Comparison of ENCODE assay signal across 24 cellular contexts in genomic region chr4:8025668-8026067, GRCh38.
A peak's percentile ranks its signal among the peaks of the same experiment; 100 is the strongest.
DNase-seq lines count a peak whose midpoint lies in the region; ATAC-seq and TF ChIP-seq lines count a peak whose summit lies in the region.
"Had no signal": no experiment of that assay in that cellular context is flagged by ENCODE, and none has a peak within 500 bp of the region (broad histone marks: within the 10 kb centered on the region; RNA-seq: fewer than 3 reads in every experiment).

No MANE protein-coding gene starts in this region.

- H3K4me1 ChIP-seq in mammary epithelial cell (ENCODE audit: insufficient read depth, low read length) (peaks cover 18% of the 10 kb centered on the region), neuronal stem cell (ENCODE audit: control insufficient read depth in 2 of 2, insufficient read depth in 1 of 2, low read depth in 1 of 2, low read length in 2 of 2) (peaks cover 0 to 8% of the 10 kb centered on the region in 2 donors), gastroesophageal sphincter (no peaks in the 10 kb centered on the region)

- H4K91ac ChIP-seq in neuronal stem cell (ENCODE audit: low read depth, low read length, poor library complexity): no peak overlapping the region

- no peak for TF ChIP-seq POLR2A in gastroesophageal sphincter (IDR thresholded peaks at IDR 0.05)

- H3K36me3 Mint-ChIP-seq in MCF 10A (ENCODE audit: insufficient read depth, unreplicated experiment) (no peaks in the 10 kb centered on the region), WTC11 (no peaks in the 10 kb centered on the region)
- H3K36me3 Mint-ChIP-seq: CD8-positive, alpha-beta T cell had no signal

- H3K14ac ChIP-seq in neuronal stem cell (ENCODE audit: low read length): no peak overlapping the region

- no peak overlapping the region for H2BK120ac ChIP-seq in neuronal stem cell (ENCODE audit: low read depth, low read length)

- BruUV-seq in MCF 10A (replicated peaks; lab: Mats Ljungman, UMichigan) (no TSS peak), mammary epithelial cell (replicated peaks; lab: Mats Ljungman, UMichigan) (no TSS peak)

- H3K27me3 Mint-ChIP-seq in MCF 10A (ENCODE audit: insufficient read depth, unreplicated experiment) (peaks cover 48% of the 10 kb centered on the region), WTC11 (ENCODE audit: low read depth) (no peaks in the 10 kb centered on the region; the same call in 1 of the 2 replicates)

- H3K27ac Mint-ChIP-seq in MCF 10A (ENCODE audit: low read depth, unreplicated experiment) (no peak overlapping the region), WTC11 (peak overlapping the region; percentile 53; the same call in 1 of the 2 replicates)
- H3K27ac Mint-ChIP-seq: CD8-positive, alpha-beta T cell had no signal

- H2BK12ac ChIP-seq in neuronal stem cell (ENCODE audit: low read length): no peak overlapping the region

- H2BK15ac ChIP-seq in neuronal stem cell (ENCODE audit: low read length): peak overlapping the region; percentile 45

- intact Hi-C loops in MCF 10A (cut with micrococcal nuclease) (no loop called here), mammary epithelial cell (cut with micrococcal nuclease) (no loop called here)

- H3K4me1 Mint-ChIP-seq in MCF 10A (ENCODE audit: insufficient read depth, unreplicated experiment) (peaks cover 18% of the 10 kb centered on the region), WTC11 (no peaks in the 10 kb centered on the region)

- peak; percentile 77 for DNase-seq in MCF 10A (ENCODE audit: unreplicated experiment)
- DNase-seq in mammary epithelial cell: no peak
- no peak for DNase-seq in WTC11 (ENCODE audit: low spot score)
- DNase-seq in neuronal stem cell (ENCODE audit: low spot score): no peak
- no peak for DNase-seq in T-helper 1 cell
- no peak for DNase-seq in KBM-7
- DNase-seq in stimulated activated CD4-positive, alpha-beta T cell treated with anti-CD3 and anti-CD28 coated beads, Interleukin-12 subunit alpha, Interleukin-12 subunit beta, amount 100 ng/mL, for 4 hours: no peak
- DNase-seq: AML-193; C1 segment of cervical spinal cord; CD8-positive, alpha-beta T cell; DMS153; GF-D8; H7; Kasumi-1; MM.1S; NCI-H1048; NCI-H1436; NCI-H187 treated with DMSO at 0.1 percent for 48 hours; NCI-H510A; NCI-H748 treated with DMSO at 0.1 percent for 48 hours had no signal

- in situ Hi-C loops in mammary epithelial cell (cut with MboI; ENCODE audit: low sequenced_read_pairs in 2 of 2) (no loop called here), KBM-7 (cut with MboI; ENCODE audit: low pct_unique_long_range_greater_than_20kb, low sequenced_read_pairs) (no loop called here)

- CTCF ChIA-PET in MCF 10A (lab: Yijun Ruan, JAX) (no interaction called here), mammary epithelial cell (lab: Charles Lee; ENCODE audit: low non-redundant PET) (no interaction called here), WTC11 (lab: Charles Lee) (no interaction called here)

- dilution Hi-C loops in mammary epithelial cell (cut with HindIII; ENCODE audit: low sequenced_read_pairs): no loop called here

- H3K4me3 ChIP-seq in mammary epithelial cell (replicated peaks in 1 of 3; ENCODE audit: insufficient read depth in 1 of 3, low read depth in 2 of 3, low read length in 3 of 3) (no peak overlapping the region), neuronal stem cell (ENCODE audit: low read length in 2 of 2) (no peak overlapping the region), gastroesophageal sphincter (no peak overlapping the region)
- H3K4me3 ChIP-seq: PC-9 had no signal

- no peak overlapping the region for H3K18ac ChIP-seq in neuronal stem cell (ENCODE audit: low read length)

- H3K27ac ChIP-seq in mammary epithelial cell (ENCODE audit: insufficient read depth, low read depth, low read length) (no peak overlapping the region), neuronal stem cell (replicated peaks; ENCODE audit: low read length) (no peak overlapping the region), gastroesophageal sphincter (no peak overlapping the region)
- H3K27ac ChIP-seq: 22Rv1, PC-9 had no signal

- TF ChIP-seq CTCF in MCF 10A (IDR thresholded peaks at IDR 0.05; ENCODE audit: unreplicated experiment) (no peak), mammary epithelial cell (conservative IDR thresholded peaks at IDR 0.05 in 1 of 2, IDR thresholded peaks at IDR 0.05 in 1 of 2; ENCODE audit: extremely low read depth in 1 of 2, insufficient read depth in 1 of 2, low read depth in 1 of 2, low read length in 2 of 2) (no peak), WTC11 (IDR thresholded peaks at IDR 0.05) (no peak), gastroesophageal sphincter (IDR thresholded peaks at IDR 0.05) (no peak)

- H4K20me1 ChIP-seq in mammary epithelial cell (ENCODE audit: insufficient read depth, low read length): no peaks in the 10 kb centered on the region

- H3K4me3 Mint-ChIP-seq in MCF 10A (ENCODE audit: unreplicated experiment) (no peak overlapping the region), WTC11 (no peak overlapping the region)
- H3K4me3 Mint-ChIP-seq: CD8-positive, alpha-beta T cell had no signal

- H3K4me2 ChIP-seq in mammary epithelial cell (ENCODE audit: insufficient read depth, low read depth, low read length): no peak overlapping the region
- H3K4me2 ChIP-seq in neuronal stem cell (ENCODE audit: insufficient read depth, low read length, poor library complexity, severe bottlenecking): no peak overlapping the region
- H3K4me2 ChIP-seq: PC-9 had no signal

- no peak for TF ChIP-seq EP300 in gastroesophageal sphincter (IDR thresholded peaks at IDR 0.05)

- no peak overlapping the region for H3K4ac ChIP-seq in neuronal stem cell (ENCODE audit: low read length)

- H3K27me3 ChIP-seq in mammary epithelial cell (ENCODE audit: insufficient read depth, low read length) (peaks cover 3% of the 10 kb centered on the region), neuronal stem cell (ENCODE audit: control insufficient read depth in 3 of 3, insufficient read depth in 3 of 3, low read depth in 1 of 3, low read length in 3 of 3) (peaks cover 0 to 10% (median 0%) of the 10 kb centered on the region in 3 experiments), gastroesophageal sphincter (no peaks in the 10 kb centered on the region)

- H3K9me3 Mint-ChIP-seq in MCF 10A (ENCODE audit: unreplicated experiment) (no peaks in the 10 kb centered on the region), WTC11 (peaks cover 3% of the 10 kb centered on the region; the same call in 1 of the 2 replicates)
- H3K9me3 Mint-ChIP-seq: CD8-positive, alpha-beta T cell had no signal

- peaks cover 2% of the 10 kb centered on the region for H3K79me1 ChIP-seq in neuronal stem cell (ENCODE audit: low read depth, low read length)

- H4K8ac ChIP-seq in neuronal stem cell (ENCODE audit: low read depth, low read length): no peak overlapping the region

- no peak overlapping the region for H3K9ac ChIP-seq in mammary epithelial cell (ENCODE audit: insufficient read depth, low read length)
- H3K9ac ChIP-seq in neuronal stem cell (ENCODE audit: low read depth, low read length, poor library complexity): no peak overlapping the region

- ATAC-seq in WTC11 (no peak), gastroesophageal sphincter (no peak)
- ATAC-seq: CD8-positive, alpha-beta T cell; SK-N-SH treated with all-trans-retinoic acid at 6 μM for 48 hours had no signal

- no peak overlapping the region for H2BK5ac ChIP-seq in neuronal stem cell (ENCODE audit: low read length)

- H3K79me2 ChIP-seq in mammary epithelial cell (ENCODE audit: insufficient read depth, low read length): no peaks in the 10 kb centered on the region

- POLR2A ChIA-PET in MCF 10A (lab: Yijun Ruan, JAX): interaction anchor here (0.6 to 0.7 kb wide), 2 partner anchors 13 to 74 kb away, joined by 3 read pairs; no protein-coding TSS in a partner anchor
- POLR2A ChIA-PET in WTC11 (lab: Charles Lee): no interaction called here

- WGBS in mammary epithelial cell (ENCODE audit: low coverage, missing lambda C conversion rate): 86% methylated on average over 8 of the region's 9 CpGs
- no CpG with 5 or more reads among the region's 9 CpGs for WGBS in neuronal stem cell (ENCODE audit: extremely low coverage in 2 of 2, insufficient read length in 2 of 2, insufficient replicate concordance in 1 of 2), 2 donors
- 90% methylated on average over 7 of the region's 9 CpGs; no CpG with 5 or more reads in 1 of the 2 donors for WGBS in gastroesophageal sphincter (ENCODE audit: low coverage in 1 of 2), 2 donors

- peak overlapping the region; percentile 78 for H2AK5ac ChIP-seq in neuronal stem cell (ENCODE audit: low read depth, low read length)

- H3K36me3 ChIP-seq in mammary epithelial cell (ENCODE audit: insufficient read depth, low read length): no peaks in the 10 kb centered on the region
- H3K36me3 ChIP-seq in neuronal stem cell (replicated peaks in 1 of 2; ENCODE audit: control insufficient read depth in 2 of 2, insufficient read depth in 2 of 2, low read length in 2 of 2): no peaks in the 10 kb centered on the region
- peaks cover 0 to 41% of the 10 kb centered on the region in 2 donors for H3K36me3 ChIP-seq in gastroesophageal sphincter

- H3K23ac ChIP-seq in neuronal stem cell (ENCODE audit: low read depth, low read length, poor library complexity): no peak overlapping the region

- H3K9me3 ChIP-seq in mammary epithelial cell (replicated peaks; ENCODE audit: insufficient read depth, low read length) (no peaks in the 10 kb centered on the region), neuronal stem cell (replicated peaks in 1 of 2; ENCODE audit: control insufficient read depth in 2 of 2, insufficient read depth in 1 of 2, low read depth in 1 of 2, low read length in 2 of 2) (peaks cover 0 to 2% of the 10 kb centered on the region in 2 donors), gastroesophageal sphincter (no peaks in the 10 kb centered on the region)

- H2AFZ ChIP-seq in mammary epithelial cell (ENCODE audit: low read depth, low read length) (no peak overlapping the region), neuronal stem cell (ENCODE audit: low read length) (no peak overlapping the region)
- H2AFZ ChIP-seq: PC-9 had no signal

TF ChIP-seq in WTC11, 78 proteins besides CTCF, POLR2A, EP300 and RAD21 (continues in another document):
- TF ChIP-seq ZNF263 (CRISPR knock-in tag; IDR thresholded peaks at IDR 0.05; ENCODE audit: low read depth) (no peak), TEAD1 (CRISPR knock-in tag; IDR thresholded peaks at IDR 0.05) (no peak)
- TF ChIP-seq, protein P1, sequence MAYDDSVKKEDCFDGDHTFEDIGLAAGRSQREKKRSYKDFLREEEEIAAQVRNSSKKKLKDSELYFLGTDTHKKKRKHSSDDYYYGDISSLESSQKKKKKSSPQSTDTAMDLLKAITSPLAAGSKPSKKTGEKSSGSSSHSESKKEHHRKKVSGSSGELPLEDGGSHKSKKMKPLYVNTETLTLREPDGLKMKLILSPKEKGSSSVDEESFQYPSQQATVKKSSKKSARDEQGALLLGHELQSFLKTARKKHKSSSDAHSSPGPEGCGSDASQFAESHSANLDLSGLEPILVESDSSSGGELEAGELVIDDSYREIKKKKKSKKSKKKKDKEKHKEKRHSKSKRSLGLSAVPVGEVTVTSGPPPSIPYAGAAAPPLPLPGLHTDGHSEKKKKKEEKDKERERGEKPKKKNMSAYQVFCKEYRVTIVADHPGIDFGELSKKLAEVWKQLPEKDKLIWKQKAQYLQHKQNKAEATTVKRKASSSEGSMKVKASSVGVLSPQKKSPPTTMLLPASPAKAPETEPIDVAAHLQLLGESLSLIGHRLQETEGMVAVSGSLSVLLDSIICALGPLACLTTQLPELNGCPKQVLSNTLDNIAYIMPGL (CRISPR knock-in tag; IDR thresholded peaks at IDR 0.05): no peak
